ENCODE assay signal across 8 cellular contexts in genomic region chr1:110606784-110607662, GRCh38. TPM values are rescaled to one million over a fixed set of nuclear protein-coding genes. Genes with fewer than 3 reads are reported as not detected.
DNase-seq lines count a peak whose midpoint lies in the region; ATAC-seq, FAIRE-seq and TF ChIP-seq lines count a peak whose summit lies in the region.

No MANE protein-coding gene starts in this region.

- no peak for ATAC-seq in HG03280 (IDR thresholded peaks at IDR 0.05; ENCODE audit: unreplicated experiment)

- H4K20me1 ChIP-seq in OCI-LY3 (ENCODE audit: insufficient read depth, low read length): no peaks in the 10 kb centered on the region

- H3K4me2 ChIP-seq in OCI-LY3 (ENCODE audit: low read length): peak overlapping the region; percentile 100

- H3K9me3 ChIP-seq in Caco-2 (no peaks in the 10 kb centered on the region), OCI-LY3 (ENCODE audit: insufficient read depth, low read length) (no peaks in the 10 kb centered on the region)

- intact Hi-C loops in Caco-2 (cut with micrococcal nuclease; ENCODE audit: unreplicated experiment): no loop called here

- H3K27ac Mint-ChIP-seq in Caco-2 (ENCODE audit: unreplicated experiment) (no peak overlapping the region), type B pancreatic cell (no peak overlapping the region)

- no peaks in the 10 kb centered on the region; the same call in 1 of the 2 replicates for H3K27me3 ChIP-seq in Caco-2 (replicated peaks; ENCODE audit: control insufficient read depth, insufficient read depth, low read length)
- H3K27me3 ChIP-seq in OCI-LY3 (ENCODE audit: low read depth, low read length): peaks cover 13% of the 10 kb centered on the region

- no peak overlapping the region for H3K27ac ChIP-seq in OCI-LY3 (ENCODE audit: low read length)

- TF ChIP-seq CTCF in Caco-2 (IDR thresholded peaks at IDR 0.05; ENCODE audit: insufficient read depth in 1 of 2, low read depth in 1 of 2, low read length in 1 of 2, severe bottlenecking in 1 of 2, unreplicated experiment in 1 of 2) (no peak), OCI-LY3 (IDR thresholded peaks at IDR 0.05; ENCODE audit: low read depth, low read length) (no peak), type B pancreatic cell (conservative IDR thresholded peaks at IDR 0.05) (no peak)

- DNase-seq in Caco-2: no peak
- DNase-seq in dermis blood vessel endothelial cell: peak; percentile 4
- peak; percentile 43 for DNase-seq in midbrain (lab: John Stamatoyannopoulos, UW)
- no peak for DNase-seq in type B pancreatic cell (ENCODE audit: extremely low spot score, unreplicated experiment)
- no peak for DNase-seq in GM12892 (ENCODE audit: insufficient read length)
- no peak for DNase-seq in NCI-H187 treated with DMSO at 0.1 percent for 48 hours (lab: John Stamatoyannopoulos, UW)

- H2AFZ ChIP-seq in OCI-LY3 (ENCODE audit: low read depth, low read length): peak overlapping the region; percentile 93; the same call in 1 of the 2 replicates

- H3K9ac ChIP-seq in OCI-LY3 (ENCODE audit: low read length): peak overlapping the region; percentile 57; the same call in 1 of the 2 replicates

- H3K4me1 Mint-ChIP-seq in Caco-2 (ENCODE audit: low read depth, unreplicated experiment): no peaks in the 10 kb centered on the region
- no peaks in the 10 kb centered on the region for H3K4me1 Mint-ChIP-seq in type B pancreatic cell (ENCODE audit: unreplicated experiment)

- peak overlapping the region; percentile 67 for H3K4me3 Mint-ChIP-seq in Caco-2 (ENCODE audit: unreplicated experiment)
- H3K4me3 Mint-ChIP-seq in type B pancreatic cell: peak overlapping the region; percentile 82

- no peaks in the 10 kb centered on the region for H3K79me2 ChIP-seq in OCI-LY3 (ENCODE audit: low read length)

- H3K36me3 ChIP-seq in Caco-2 (ENCODE audit: control insufficient read depth, insufficient read depth, low read length) (no peaks in the 10 kb centered on the region), OCI-LY3 (replicated peaks; ENCODE audit: low read depth, low read length) (no peaks in the 10 kb centered on the region)

- no peak for TF ChIP-seq POLR2A in GM12892 (IDR thresholded peaks at IDR 0.05; ENCODE audit: low read depth, low read length)

- no TSS peak for BruUV-seq in Caco-2 (replicated peaks; lab: Mats Ljungman, UMichigan)

- H3K4me3 ChIP-seq in Caco-2 (ENCODE audit: low read depth, low read length) (peak overlapping the region; percentile 29), OCI-LY3 (ENCODE audit: low read length) (peak overlapping the region; percentile 93)

- CTCF ChIA-PET in Caco-2 (lab: Charles Lee): interaction anchor here (0.7 to 1.0 kb wide), 2 partner anchors 26 to 59 kb away, joined by 3 read pairs; no protein-coding TSS in a partner anchor

- POLR2A ChIA-PET in Caco-2 (lab: Charles Lee): no interaction called here

- FAIRE-seq in GM12892 (lab: Jason Lieb, UNC): no peak

- no peaks in the 10 kb centered on the region for H3K4me1 ChIP-seq in Caco-2
- H3K4me1 ChIP-seq in OCI-LY3 (ENCODE audit: low read length): peaks cover 6% of the 10 kb centered on the region

- no peaks in the 10 kb centered on the region for H3K36me3 Mint-ChIP-seq in Caco-2 (ENCODE audit: insufficient read depth, unreplicated experiment)
- H3K36me3 Mint-ChIP-seq in type B pancreatic cell: no peaks in the 10 kb centered on the region

- H3K27me3 Mint-ChIP-seq in Caco-2 (ENCODE audit: insufficient read depth, unreplicated experiment): peaks cover 3% of the 10 kb centered on the region
- peaks cover 91% of the 10 kb centered on the region for H3K27me3 Mint-ChIP-seq in type B pancreatic cell

- H3K9me3 Mint-ChIP-seq in Caco-2 (ENCODE audit: unreplicated experiment): no peaks in the 10 kb centered on the region
- no peaks in the 10 kb centered on the region for H3K9me3 Mint-ChIP-seq in type B pancreatic cell

RNA-seq across cellular contexts. Expression of gene KCNA2, which starts 0.9 kb away (rescaled TPM):
- total RNA-seq in Caco-2 (2022) (0.11 TPM in 1 of 2 replicates, not detected in the other), dermis blood vessel endothelial cell (not detected in 2 replicates), type B pancreatic cell (ENCODE audit: low replicate concordance) (0.40 and 1.1 TPM in 2 replicates)
- polyA plus RNA-seq in GM12892 (2012; ENCODE audit: missing spikeins): 0.02 TPM

Comparison
In these comparisons a context has a peak if more than half of its experiments do, and no peak if none do; other contexts are left out.
1. DNase-seq: peak in dermis blood vessel endothelial cell (single experiment) and midbrain (single experiment); none in Caco-2 (0 of 2), type B pancreatic cell (single experiment), GM12892 (single experiment) and NCI-H187 treated with DMSO at 0.1 percent for 48 hours (single experiment).